Comparison of ENCODE assay signal across 11 cellular contexts in genomic region chr17:77692571-77693161, GRCh38.
DNase-seq lines count a peak whose midpoint lies in the region; TF ChIP-seq lines count a peak whose summit lies in the region.
"Had no signal": no experiment of that assay in that cellular context is flagged by ENCODE, and none has a peak within 500 bp of the region (broad histone marks: within the 10 kb centered on the region; RNA-seq: fewer than 3 reads in every experiment).

No MANE protein-coding gene starts in this region.

- no peak overlapping the region for H3K4me3 ChIP-seq in PC-9
- H3K4me3 ChIP-seq: body of pancreas, HAP-1 had no signal

- no TSS peak for BruUV-seq in PC-9 (replicated peaks; lab: Mats Ljungman, UMichigan)

- H3K27me3 ChIP-seq in PC-9 (ENCODE audit: insufficient read depth, low read depth), result peaks cover 71% of the 10 kb centered on the region

- H3F3A ChIP-seq in PC-9 (ENCODE audit: insufficient read depth, low read depth), result no peaks in the 10 kb centered on the region

- no peak overlapping the region for H3K27ac ChIP-seq in RWPE1
- no peak overlapping the region for H3K27ac ChIP-seq in PC-9
- H3K27ac ChIP-seq: body of pancreas had no signal

- H3K36me3 ChIP-seq in PC-9 (ENCODE audit: low read depth), result no peaks in the 10 kb centered on the region
- H3K36me3 ChIP-seq: HAP-1 had no signal

- intact Hi-C loops in PC-9 (cut with micrococcal nuclease; ENCODE audit: unreplicated experiment), result no loop called here

- H3K4me1 ChIP-seq in PC-9 (replicated peaks; ENCODE audit: insufficient read depth), result no peaks in the 10 kb centered on the region
- H3K4me1 ChIP-seq: body of pancreas had no signal

- H3K4me2 ChIP-seq in PC-9, result no peak overlapping the region

- POLR2A ChIA-PET in RWPE1 (lab: Yijun Ruan, JAX; ENCODE audit: low non-redundant PET) (no interaction called here), PC-9 (lab: Charles Lee; ENCODE audit: unreplicated experiment) (no interaction called here)

- no peaks in the 10 kb centered on the region for H3K79me2 ChIP-seq in PC-9 (ENCODE audit: low read depth)

- peak; percentile 33 for DNase-seq in activated naive CD4-positive, alpha-beta T cell treated with Interleukin-2 at 50 U/mL for 16 hours
- DNase-seq in activated naive CD4-positive, alpha-beta T cell treated with anti-CD3 and anti-CD28 coated beads, Interleukin-2, amount 50 U/mL, for 16 hours, result no peak
- DNase-seq in RWPE1 (ENCODE audit: low spot score), result peak; percentile 82
- peak; percentile 29 for DNase-seq in central memory CD4-positive, alpha-beta T cell
- DNase-seq in ureter (ENCODE audit: low spot score), result peak; percentile 32
- no peak for DNase-seq in amniotic stem cell (lab: John Stamatoyannopoulos, UW)
- no peak for DNase-seq in NCI-H1930 (lab: John Stamatoyannopoulos, UW)
- no peak for DNase-seq in PC-9
- DNase-seq: AML-193, body of pancreas had no signal

- no peaks in the 10 kb centered on the region for H3K9me3 ChIP-seq in PC-9 (ENCODE audit: insufficient read depth, low read depth)
- H3K9me3 ChIP-seq: body of pancreas, HAP-1 had no signal

- TF ChIP-seq CTCF in RWPE1 (conservative IDR thresholded peaks at IDR 0.05; ENCODE audit: low read depth) (no peak), PC-9 (conservative IDR thresholded peaks at IDR 0.05) (no peak)

- no peaks in the 10 kb centered on the region for H4K20me1 ChIP-seq in PC-9 (ENCODE audit: insufficient read depth)

- H3K9me2 ChIP-seq in PC-9 (ENCODE audit: insufficient read depth), result no peaks in the 10 kb centered on the region

- CTCF ChIA-PET in RWPE1 (lab: Yijun Ruan, JAX), result interaction anchor here (0.6 to 0.7 kb wide), 2 partner anchors 43 to 266 kb away, joined by 3 read pairs; partner anchors contain the start of gene TNRC6C
- CTCF ChIA-PET in PC-9 (lab: Charles Lee), result no interaction called here

- H2AFZ ChIP-seq in PC-9, result no peak overlapping the region

Comparison
In these comparisons a context has a peak if more than half of its experiments do, and no peak if none do; other contexts are left out.
1. DNase-seq: peak in activated naive CD4-positive, alpha-beta T cell treated with Interleukin-2 at 50 U/mL for 16 hours (single experiment), RWPE1 (single experiment), central memory CD4-positive, alpha-beta T cell (single experiment) and ureter (single experiment); none in activated naive CD4-positive, alpha-beta T cell treated with anti-CD3 and anti-CD28 coated beads, Interleukin-2, amount 50 U/mL, for 16 hours (single experiment), amniotic stem cell (single experiment), NCI-H1930 (0 of 2) and PC-9 (0 of 2).